16 cellular contexts compared by ENCODE assay signal in the genomic region with DNA sequence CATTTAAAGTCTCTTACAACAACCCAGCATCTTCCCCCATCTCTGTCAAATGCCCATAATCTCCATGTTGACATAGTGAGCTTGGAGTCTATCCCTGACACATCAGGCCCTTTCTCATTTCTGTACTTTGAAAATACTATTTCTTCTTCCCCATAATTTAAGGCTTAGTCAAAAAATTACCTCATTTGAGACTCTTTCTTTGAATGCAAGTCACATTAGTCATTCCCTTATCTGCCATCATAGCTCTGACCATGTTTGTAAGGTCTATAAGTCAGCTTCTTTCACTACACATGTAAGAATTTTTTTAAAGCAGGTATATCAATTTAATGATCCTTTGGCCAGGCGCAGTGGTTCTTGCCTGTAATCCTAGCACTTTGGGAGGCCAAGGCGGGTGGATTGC.
DNase-seq lines count a peak whose midpoint lies in the region; ATAC-seq and TF ChIP-seq lines count a peak whose summit lies in the region.
"Had no signal": no experiment of that assay in that cellular context is flagged by ENCODE, and none has a peak within 500 bp of the region (broad histone marks: within the 10 kb centered on the region; RNA-seq: fewer than 3 reads in every experiment).

No MANE protein-coding gene starts in this region.

- H3K4me3 ChIP-seq in adipocyte (ENCODE audit: low read length) (no peak overlapping the region), fibroblast of the aortic adventitia (ENCODE audit: low read depth, low read length) (no peak overlapping the region)
- H3K4me3 ChIP-seq: transverse colon had no signal

- H3K36me3 Mint-ChIP-seq in activated CD4-positive, alpha-beta memory T cell treated with anti-CD3 and anti-CD28 coated beads for 36 hours: peaks cover 73% of the 10 kb centered on the region
- H3K36me3 Mint-ChIP-seq in naive thymus-derived CD8-positive, alpha-beta T cell: peaks cover 74 to 85% (median 80%) of the 10 kb centered on the region in 3 donors

- no peak for TF ChIP-seq CTCF in fibroblast of the aortic adventitia (IDR thresholded peaks at IDR 0.05; ENCODE audit: insufficient read depth, low read length)

- peaks cover 5% of the 10 kb centered on the region for H3K36me3 ChIP-seq in adipocyte (ENCODE audit: control insufficient read depth, insufficient read depth, low read length, severe bottlenecking)

- peaks cover 4% of the 10 kb centered on the region for H3K4me1 Mint-ChIP-seq in activated CD4-positive, alpha-beta memory T cell treated with anti-CD3 and anti-CD28 coated beads for 36 hours (ENCODE audit: low read depth)
- H3K4me1 Mint-ChIP-seq in naive thymus-derived CD8-positive, alpha-beta T cell: peaks cover 3 to 6% (median 3%) of the 10 kb centered on the region in 4 donors
- H3K4me1 Mint-ChIP-seq: B cell had no signal

- DNase-seq in A172 (ENCODE audit: low spot score) (peak; percentile 65), GM03348 (ENCODE audit: low spot score) (peak; percentile 29), adipocyte (ENCODE audit: low read depth) (peak; percentile 54), fibroblast of the aortic adventitia (ENCODE audit: low read depth) (peak; percentile 76), posterior cingulate gyrus (no peak), NCI-H187 treated with DMSO at 0.1 percent for 48 hours (lab: John Stamatoyannopoulos, UW) (no peak)
- DNase-seq in activated CD4-positive, alpha-beta memory T cell treated with anti-CD3 and anti-CD28 coated beads for 36 hours: no peak
- no peak for DNase-seq in naive thymus-derived CD8-positive, alpha-beta T cell
- DNase-seq: activated CD8-positive, alpha-beta memory T cell treated with anti-CD3 and anti-CD28 coated beads for 24 hours; activated naive CD4-positive, alpha-beta T cell; KBM-7; NCI-H1694 treated with DMSO at 0.1 percent for 48 hours; NCI-H69; transverse colon had no signal

- H3K27me3 ChIP-seq in adipocyte (replicated peaks; ENCODE audit: control insufficient read depth, insufficient read depth, low read length): no peaks in the 10 kb centered on the region
- H3K27me3 ChIP-seq: transverse colon had no signal

- no peaks in the 10 kb centered on the region for H3K27me3 Mint-ChIP-seq in activated CD4-positive, alpha-beta memory T cell treated with anti-CD3 and anti-CD28 coated beads for 36 hours
- H3K27me3 Mint-ChIP-seq in naive thymus-derived CD8-positive, alpha-beta T cell: no peaks in the 10 kb centered on the region
- H3K27me3 Mint-ChIP-seq: B cell had no signal

- no peak overlapping the region for H3K9ac ChIP-seq in adipocyte (ENCODE audit: low read length)

- H3K9me3 ChIP-seq in adipocyte (ENCODE audit: control insufficient read depth, low read length): no peaks in the 10 kb centered on the region

- H3K9me3 Mint-ChIP-seq in activated CD4-positive, alpha-beta memory T cell treated with anti-CD3 and anti-CD28 coated beads for 36 hours: peaks cover 22% of the 10 kb centered on the region
- peaks cover 0 to 29% (median 12%) of the 10 kb centered on the region in 9 donors for H3K9me3 Mint-ChIP-seq in naive thymus-derived CD8-positive, alpha-beta T cell

- POLR2A ChIA-PET in activated CD4-positive, alpha-beta memory T cell treated with anti-CD3 and anti-CD28 coated beads for 36 hours (lab: Charles Lee): no interaction called here
- POLR2A ChIA-PET in naive thymus-derived CD8-positive, alpha-beta T cell (lab: Charles Lee): no interaction called here

- CTCF ChIA-PET in activated CD4-positive, alpha-beta memory T cell treated with anti-CD3 and anti-CD28 coated beads for 36 hours (lab: Charles Lee): interaction anchor here (0.7 kb wide), 1 partner anchor 792 kb away, joined by 4 read pairs; no protein-coding TSS in a partner anchor

- H3K4me3 Mint-ChIP-seq in activated CD4-positive, alpha-beta memory T cell treated with anti-CD3 and anti-CD28 coated beads for 36 hours: no peak overlapping the region
- no peak overlapping the region for H3K4me3 Mint-ChIP-seq in naive thymus-derived CD8-positive, alpha-beta T cell
- H3K4me3 Mint-ChIP-seq: B cell had no signal

- intact Hi-C loops in posterior cingulate gyrus (cut with DNase I): no loop called here
- intact Hi-C loops in activated CD4-positive, alpha-beta memory T cell treated with anti-CD3 and anti-CD28 coated beads for 36 hours (cut with micrococcal nuclease): no loop called here

- no peak overlapping the region for H3K27ac Mint-ChIP-seq in activated CD4-positive, alpha-beta memory T cell treated with anti-CD3 and anti-CD28 coated beads for 36 hours
- no peak overlapping the region for H3K27ac Mint-ChIP-seq in naive thymus-derived CD8-positive, alpha-beta T cell
- H3K27ac Mint-ChIP-seq: B cell had no signal

- ATAC-seq in naive thymus-derived CD8-positive, alpha-beta T cell: no peak
- ATAC-seq: esophagus mucosa had no signal

- peaks cover 7% of the 10 kb centered on the region for H3K4me1 ChIP-seq in adipocyte (ENCODE audit: control insufficient read depth, insufficient read depth, low read length)
- H3K4me1 ChIP-seq: transverse colon had no signal

Comparison
In these comparisons a context has a peak if more than half of its experiments do, and no peak if none do; other contexts are left out.
1. DNase-seq: peak in A172 (single experiment), GM03348 (single experiment), adipocyte (single experiment) and fibroblast of the aortic adventitia (single experiment); none in posterior cingulate gyrus (0 of 10), activated CD4-positive, alpha-beta memory T cell treated with anti-CD3 and anti-CD28 coated beads for 36 hours (single experiment), NCI-H187 treated with DMSO at 0.1 percent for 48 hours (single experiment) and naive thymus-derived CD8-positive, alpha-beta T cell (0 of 10).